In genomic region chr3:46948830-46949671, GRCh38 we compare ENCODE assay signal across 9 cellular contexts. TPM values are rescaled to one million over a fixed set of nuclear protein-coding genes. Genes with fewer than 3 reads are reported as not detected.
DNase-seq lines count a peak whose midpoint lies in the region; ATAC-seq, FAIRE-seq and TF ChIP-seq lines count a peak whose summit lies in the region.
"Had no signal": no experiment of that assay in that cellular context is flagged by ENCODE, and none has a peak within 500 bp of the region (broad histone marks: within the 10 kb centered on the region; RNA-seq: fewer than 3 reads in every experiment).

No MANE protein-coding gene starts in this region.

- no peaks in the 10 kb centered on the region for H3K9me3 ChIP-seq in breast epithelium
- H3K9me3 ChIP-seq: SJSA1 had no signal

- H3K4me3 ChIP-seq in breast epithelium, result no peak overlapping the region
- H3K4me3 ChIP-seq: SJSA1 had no signal

- peaks cover 7% of the 10 kb centered on the region for H3K36me3 Mint-ChIP-seq in natural killer cell treated with Interleukin-12 subunit alpha and Interleukin-12 subunit beta and Interleukin-15 and Interleukin-18, amount 100 ng/mL, for 72 hours

- peak overlapping the region; percentile 69 to 75 for H3K27ac ChIP-seq in breast epithelium
- H3K27ac ChIP-seq: SJSA1 had no signal

- H3K4me3 Mint-ChIP-seq in natural killer cell treated with Interleukin-12 subunit alpha and Interleukin-12 subunit beta and Interleukin-15 and Interleukin-18, amount 100 ng/mL, for 72 hours, result peak overlapping the region; percentile 89

- no peaks in the 10 kb centered on the region for H3K27me3 ChIP-seq in breast epithelium
- H3K27me3 ChIP-seq: SJSA1 had no signal

- peaks cover 81 to 89% of the 10 kb centered on the region in 2 donors for H3K4me1 Mint-ChIP-seq in natural killer cell treated with Interleukin-12 subunit alpha and Interleukin-12 subunit beta and Interleukin-15 and Interleukin-18, amount 100 ng/mL, for 72 hours (ENCODE audit: low read depth in 2 of 2)

- no peak for FAIRE-seq in HTR-8/SVneo (lab: Jason Lieb, UNC)

- no peak for TF ChIP-seq CTCF in breast epithelium (IDR thresholded peaks at IDR 0.05)

- no peaks in the 10 kb centered on the region for H3K36me3 ChIP-seq in breast epithelium

- peak; percentile 31 for DNase-seq in NK-92 treated with Interleukin-12 subunit alpha and Interleukin-12 subunit beta, amount 100 ng/mL, for 24 hours (lab: John Stamatoyannopoulos, UW)
- DNase-seq in NK-92 (lab: John Stamatoyannopoulos, UW; ENCODE audit: unreplicated experiment), result no peak
- peak; percentile 35 for DNase-seq in HTR-8/SVneo (ENCODE audit: insufficient read length, low spot score)
- DNase-seq in breast epithelium (ENCODE audit: low spot score in 2 of 2), result no peak
- DNase-seq in natural killer cell treated with Interleukin-12 subunit alpha and Interleukin-12 subunit beta and Interleukin-15 and Interleukin-18, amount 100 ng/mL, for 72 hours (ENCODE audit: low spot score), result no peak
- DNase-seq in NCI-H1694 treated with DMSO at 0.1 percent for 48 hours (lab: John Stamatoyannopoulos, UW), result no peak
- DNase-seq in activated CD4-positive, CD25-positive, alpha-beta regulatory T cell (lab: John Stamatoyannopoulos, UW), result no peak

- intact Hi-C loops in breast epithelium (cut with DNase I; ENCODE audit: low total_unique reads), result no loop called here

- peak; percentile 43 to 46 for ATAC-seq in natural killer cell treated with Interleukin-12 subunit alpha and Interleukin-12 subunit beta and Interleukin-15 and Interleukin-18, amount 100 ng/mL, for 72 hours
- ATAC-seq in HG03025 (IDR thresholded peaks at IDR 0.05; ENCODE audit: low FRiP score, unreplicated experiment), result no peak

- H3K27ac Mint-ChIP-seq in natural killer cell treated with Interleukin-12 subunit alpha and Interleukin-12 subunit beta and Interleukin-15 and Interleukin-18, amount 100 ng/mL, for 72 hours, result peak overlapping the region; percentile 84 to 93

- no peaks in the 10 kb centered on the region for H3K9me3 Mint-ChIP-seq in natural killer cell treated with Interleukin-12 subunit alpha and Interleukin-12 subunit beta and Interleukin-15 and Interleukin-18, amount 100 ng/mL, for 72 hours

- TF ChIP-seq POLR2A in breast epithelium (IDR thresholded peaks at IDR 0.05), result no peak

- H3K4me1 ChIP-seq in breast epithelium, result peaks cover 0 to 31% of the 10 kb centered on the region in 2 donors

- H3K27me3 Mint-ChIP-seq in natural killer cell treated with Interleukin-12 subunit alpha and Interleukin-12 subunit beta and Interleukin-15 and Interleukin-18, amount 100 ng/mL, for 72 hours, result no peaks in the 10 kb centered on the region

RNA-seq across cellular contexts. Expression of gene CCDC12, which starts 27.5 kb away (rescaled TPM):
- total RNA-seq in breast epithelium, result 10 to 100 TPM; 27.0 to 50.2 (median 43.9) TPM
- 10 to 100 TPM; 58.0 to 89.8 TPM for total RNA-seq in natural killer cell treated with Interleukin-12 subunit alpha and Interleukin-12 subunit beta and Interleukin-15 and Interleukin-18, amount 100 ng/mL, for 72 hours

RNA-seq across cellular contexts. Expression of gene NBEAL2, which starts 30.4 kb away (rescaled TPM):
- 10 to 100 TPM; 16.8 to 58.3 (median 54.4) TPM for total RNA-seq in breast epithelium
- total RNA-seq in natural killer cell treated with Interleukin-12 subunit alpha and Interleukin-12 subunit beta and Interleukin-15 and Interleukin-18, amount 100 ng/mL, for 72 hours, result 100 to 1,000 TPM; 121 to 255 TPM

Comparison
In these comparisons a context has a peak if more than half of its experiments do, and no peak if none do; other contexts are left out.
1. DNase-seq: peak in NK-92 treated with Interleukin-12 subunit alpha and Interleukin-12 subunit beta, amount 100 ng/mL, for 24 hours (single experiment) and HTR-8/SVneo (single experiment); none in NK-92 (single experiment), breast epithelium (0 of 2), natural killer cell treated with Interleukin-12 subunit alpha and Interleukin-12 subunit beta and Interleukin-15 and Interleukin-18, amount 100 ng/mL, for 72 hours (single experiment), NCI-H1694 treated with DMSO at 0.1 percent for 48 hours (single experiment) and activated CD4-positive, CD25-positive, alpha-beta regulatory T cell (0 of 4).